15 cellular contexts compared by ENCODE assay signal in genomic region chr13:26499209-26499601, GRCh38. TPM values are rescaled to one million over a fixed set of nuclear protein-coding genes. Genes with fewer than 3 reads are reported as not detected.
A peak's percentile ranks its signal among the peaks of the same experiment; 100 is the strongest.
DNase-seq lines count a peak whose midpoint lies in the region; ATAC-seq and TF ChIP-seq lines count a peak whose summit lies in the region.
"Had no signal": no experiment of that assay in that cellular context is flagged by ENCODE, and none has a peak within 500 bp of the region (broad histone marks: within the 10 kb centered on the region; RNA-seq: fewer than 3 reads in every experiment).

No MANE protein-coding gene starts in this region.

- H3K4me1 ChIP-seq in breast epithelium (no peaks in the 10 kb centered on the region), thyroid gland (peaks cover 0 to 7% of the 10 kb centered on the region in 2 donors)
- H3K4me1 ChIP-seq: Peyer's patch had no signal

- WGBS in thyroid gland, 2 donors = 26 to 29% methylated on average over 2 of the region's 2 CpGs

- ATAC-seq in esophagus mucosa (peak; percentile 76), GM21528 (IDR thresholded peaks at IDR 0.05; ENCODE audit: low FRiP score, unreplicated experiment) (no peak)
- ATAC-seq: activated T-cell treated with anti-CD3 and anti-CD28 coated beads, Interleukin-2, amount 50 U/mL, for 4 hours had no signal

- H3K9me3 ChIP-seq in breast epithelium (no peaks in the 10 kb centered on the region), thyroid gland (no peaks in the 10 kb centered on the region)
- H3K9me3 ChIP-seq: Peyer's patch, spleen, transverse colon had no signal

- H3K4me3 ChIP-seq in breast epithelium (no peak overlapping the region), thyroid gland (replicated peaks in 1 of 3) (no peak overlapping the region), coronary artery (no peak overlapping the region)
- H3K4me3 ChIP-seq: Peyer's patch, spleen, transverse colon had no signal

- H3K27me3 ChIP-seq in breast epithelium (no peaks in the 10 kb centered on the region), thyroid gland (no peaks in the 10 kb centered on the region)
- H3K27me3 ChIP-seq: Peyer's patch, transverse colon had no signal

- H3K36me3 ChIP-seq in breast epithelium (no peaks in the 10 kb centered on the region), thyroid gland (no peaks in the 10 kb centered on the region)
- H3K36me3 ChIP-seq: Peyer's patch, spleen, transverse colon had no signal

- H3K27ac ChIP-seq in breast epithelium = no peak overlapping the region
- peak overlapping the region in 2 of 3 donors; percentile 8 to 26 for H3K27ac ChIP-seq in thyroid gland
- H3K27ac ChIP-seq in coronary artery = no peak overlapping the region
- H3K27ac ChIP-seq: Peyer's patch, spleen, transverse colon had no signal

- TF ChIP-seq POLR2A in breast epithelium (IDR thresholded peaks at IDR 0.05) (no peak), thyroid gland (IDR thresholded peaks at IDR 0.05) (no peak)

- intact Hi-C loops in breast epithelium (cut with DNase I; ENCODE audit: low total_unique reads) (loop anchor here (5.0 kb wide), 1 partner anchor 322 kb away; no protein-coding TSS in a partner anchor), thyroid gland (cut with DNase I) (loop anchor here (5.0 kb wide), 1 partner anchor 317 kb away; no protein-coding TSS in a partner anchor)

- in situ Hi-C loops in T47D (cut with HindIII; ENCODE audit: low pct_unique_long_range_greater_than_20kb, low sequenced_read_pairs) = no loop called here

- TF ChIP-seq CTCF in breast epithelium (IDR thresholded peaks at IDR 0.05) (no peak), thyroid gland (IDR thresholded peaks at IDR 0.05) (peak in 2 of 6 experiments; percentile 29 to 32), coronary artery (IDR thresholded peaks at IDR 0.05) (no peak)

- peak; percentile 23 to 68 for DNase-seq in T47D (ENCODE audit: low read depth in 1 of 2, low spot score in 1 of 2)
- DNase-seq in breast epithelium (ENCODE audit: low spot score in 2 of 2) = no peak
- peak; percentile 57 for DNase-seq in NCI-H146 treated with DMSO at 0.1 percent for 48 hours (lab: John Stamatoyannopoulos, UW; ENCODE audit: unreplicated experiment)
- peak; percentile 51 to 59 for DNase-seq in thyroid gland
- no peak for DNase-seq in coronary artery (ENCODE audit: low spot score)
- DNase-seq in stimulated activated CD4-positive, alpha-beta T cell treated with anti-CD3 and anti-CD28 coated beads, Interleukin-12 subunit alpha, Interleukin-12 subunit beta, amount 100 ng/mL, for 4 hours = no peak
- DNase-seq: activated CD4-positive, alpha-beta memory T cell treated with anti-CD3 and anti-CD28 coated beads for 36 hours; activated T-cell treated with anti-CD3 and anti-CD28 coated beads, Interleukin-2, amount 50 U/mL, for 4 hours; CD4-positive, alpha-beta T cell; NCI-H526 treated with DMSO at 0.1 percent for 48 hours; spleen; transverse colon had no signal

RNA-seq across cellular contexts. Expression of gene WASF3, which starts 58.3 kb away (rescaled TPM):
- total RNA-seq in breast epithelium = 10 to 100 TPM; 15.2 to 67.0 (median 19.3) TPM
- 2.0 TPM for total RNA-seq in esophagus mucosa
- total RNA-seq in thyroid gland = 10 to 100 TPM; 41.0 to 56.1 (median 48.6) TPM

Comparison
In these comparisons a context has a peak if more than half of its experiments do, and no peak if none do; other contexts are left out.
1. DNase-seq: peak in T47D (2 of 2), NCI-H146 treated with DMSO at 0.1 percent for 48 hours (single experiment) and thyroid gland (2 of 2); none in breast epithelium (0 of 2), coronary artery (single experiment) and stimulated activated CD4-positive, alpha-beta T cell treated with anti-CD3 and anti-CD28 coated beads, Interleukin-12 subunit alpha, Interleukin-12 subunit beta, amount 100 ng/mL, for 4 hours (single experiment).
2. H3K27ac ChIP-seq: peak in thyroid gland (2 of 3); none in breast epithelium (0 of 2) and coronary artery (0 of 2).